ENCODE assay signal across 1 cellular context in genomic region chr1:235067396-235068154, GRCh38.
A peak's percentile ranks its signal among the peaks of the same experiment; 100 is the strongest.
TF ChIP-seq lines count a peak whose summit lies in the region.

No MANE protein-coding gene starts in this region.

TF ChIP-seq in HepG2, 621 proteins besides CTCF, POLR2A, EP300 and RAD21 (continued from another document and continues in another):
- TF ChIP-seq ZNF770 (CRISPR knock-in tag; IDR thresholded peaks at IDR 0.05) (no peak), AHDC1 (CRISPR knock-in tag; IDR thresholded peaks at IDR 0.05; ENCODE audit: borderline replicate concordance) (no peak), ZXDC (CRISPR knock-in tag; IDR thresholded peaks at IDR 0.05) (no peak), SATB2 (CRISPR knock-in tag; IDR thresholded peaks at IDR 0.05) (no peak), ZBED4 (CRISPR knock-in tag; IDR thresholded peaks at IDR 0.05; ENCODE audit: borderline replicate concordance) (no peak), CHD2 (IDR thresholded peaks at IDR 0.05; ENCODE audit: low read depth, low read length) (no peak), MIER2 (CRISPR knock-in tag; IDR thresholded peaks at IDR 0.05) (no peak), THAP11 (CRISPR knock-in tag; IDR thresholded peaks at IDR 0.05) (0 out of 2 replicates have a peak, but pooled peaks have one; percentile 11), ZNF362 (CRISPR knock-in tag; IDR thresholded peaks at IDR 0.05; ENCODE audit: borderline replicate concordance) (no peak), ZNF121 (CRISPR knock-in tag; IDR thresholded peaks at IDR 0.05) (no peak), ZNF281 (CRISPR knock-in tag; IDR thresholded peaks at IDR 0.05; ENCODE audit: borderline replicate concordance) (0 out of 2 replicates have a peak, but pooled peaks have one; percentile 27), ELF4 (CRISPR knock-in tag; IDR thresholded peaks at IDR 0.05; ENCODE audit: borderline replicate concordance) (no peak), ZSCAN30 (CRISPR knock-in tag; IDR thresholded peaks at IDR 0.05) (no peak), PAXIP1 (CRISPR knock-in tag; conservative IDR thresholded peaks at IDR 0.05) (no peak), HNF1A (IDR thresholded peaks at IDR 0.05; ENCODE audit: low read depth) (no peak), HNF1A (CRISPR knock-in tag; IDR thresholded peaks at IDR 0.05; ENCODE audit: borderline replicate concordance) (no peak), ZNF337 (CRISPR knock-in tag; IDR thresholded peaks at IDR 0.05; ENCODE audit: borderline replicate concordance, low read depth) (no peak), RCOR2 (CRISPR knock-in tag; IDR thresholded peaks at IDR 0.05) (no peak), HNRNPK (IDR thresholded peaks at IDR 0.05; ENCODE audit: low read depth, low read length, poor library complexity, severe bottlenecking) (no peak), TEAD2 (CRISPR knock-in tag; IDR thresholded peaks at IDR 0.05) (no peak), BHLHE40 (IDR thresholded peaks at IDR 0.05; ENCODE audit: low read length) (no peak)
